Comparison of ENCODE assay signal across 9 cellular contexts in the genomic region with DNA sequence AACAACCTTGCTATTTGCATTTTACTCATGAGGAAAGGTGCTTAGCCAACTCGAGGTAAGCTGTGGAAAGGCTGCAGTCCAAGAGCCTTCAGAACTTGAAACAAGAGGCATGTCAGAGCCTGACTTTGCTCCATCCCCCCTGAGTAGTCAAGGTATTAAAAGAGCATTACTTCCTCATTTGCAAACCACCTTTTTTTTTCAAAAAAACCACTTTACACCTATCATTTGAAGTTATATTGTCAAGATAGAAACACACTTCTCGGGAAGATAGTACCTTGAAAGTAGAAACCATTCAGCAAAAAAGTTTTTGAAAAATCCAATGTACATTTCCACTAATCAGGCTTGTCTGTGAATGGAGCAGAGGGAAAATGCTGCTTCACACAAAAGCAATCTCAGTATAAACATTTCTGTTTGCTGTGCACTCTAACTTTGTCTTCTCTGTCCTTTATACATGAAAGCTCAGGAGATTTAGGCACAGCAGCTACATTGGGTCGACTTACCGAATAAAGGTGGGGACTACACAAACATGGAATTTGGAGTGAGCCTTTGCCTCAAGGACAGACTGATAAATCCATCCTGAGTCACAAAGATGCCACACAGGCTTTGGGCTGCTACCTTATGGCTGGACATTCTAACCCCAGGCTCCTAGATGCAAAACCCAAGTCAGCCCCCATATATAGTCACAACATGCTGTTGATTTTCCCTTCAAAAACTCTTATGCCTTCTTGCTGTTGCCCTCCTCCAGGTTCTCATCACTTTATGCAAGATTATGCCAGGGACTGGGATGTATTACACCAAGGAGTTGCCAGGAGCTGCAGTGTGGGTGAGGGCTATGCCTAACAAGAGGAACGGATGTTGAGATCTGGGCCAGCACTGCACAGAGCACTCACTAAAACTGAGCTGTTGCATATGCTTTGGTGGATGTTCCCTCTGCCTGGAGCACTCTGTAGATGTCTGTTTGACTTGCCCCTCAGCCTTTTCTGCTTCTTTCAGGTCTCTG. TPM values are rescaled to one million over a fixed set of nuclear protein-coding genes. Genes with fewer than 3 reads are reported as not detected.
DNase-seq lines count a peak whose midpoint lies in the region; ATAC-seq and TF ChIP-seq lines count a peak whose summit lies in the region.
"Had no signal": no experiment of that assay in that cellular context is flagged by ENCODE, and none has a peak within 500 bp of the region (broad histone marks: within the 10 kb centered on the region; RNA-seq: fewer than 3 reads in every experiment).

No MANE protein-coding gene starts in this region.

- peak; percentile 57 for ATAC-seq in HG03139 (IDR thresholded peaks at IDR 0.05; ENCODE audit: unreplicated experiment)
- ATAC-seq in upper lobe of right lung, result peak; percentile 67

- intact Hi-C loops in mammary epithelial cell (cut with micrococcal nuclease) (no loop called here), upper lobe of right lung (cut with DNase I) (no loop called here)

- no peak overlapping the region for H3K9ac ChIP-seq in mammary epithelial cell (ENCODE audit: insufficient read depth, low read length)

- H3K36me3 ChIP-seq in mammary epithelial cell (ENCODE audit: insufficient read depth, low read length) (no peaks in the 10 kb centered on the region), upper lobe of right lung (no peaks in the 10 kb centered on the region)
- H3K36me3 ChIP-seq: thoracic aorta had no signal

- peaks cover 94% of the 10 kb centered on the region for H3K4me1 Mint-ChIP-seq in activated naive CD4-positive, alpha-beta T cell treated with anti-CD3 and anti-CD28 coated beads, Interleukin-2, amount 10 ng/mL, durations not matched to agents 7 days and 5 days

- DNase-seq in activated naive CD4-positive, alpha-beta T cell treated with anti-CD3 and anti-CD28 coated beads, Interleukin-2, amount 10 ng/mL, durations not matched to agents 7 days and 5 days, result peak; percentile 56
- DNase-seq in activated naive CD4-positive, alpha-beta T cell treated with Interleukin-2 at 50 U/mL for 16 hours, result no peak
- DNase-seq in mammary epithelial cell, result peak; percentile 70
- DNase-seq in upper lobe of right lung, result no peak
- no peak for DNase-seq in SKM-1 (lab: John Stamatoyannopoulos, UW; ENCODE audit: unreplicated experiment)
- no peak for DNase-seq in ureter (ENCODE audit: low spot score)
- DNase-seq in GM19240 (ENCODE audit: insufficient read length, low spot score), result no peak

- in situ Hi-C loops in mammary epithelial cell (cut with MboI; ENCODE audit: low sequenced_read_pairs in 2 of 2), result no loop called here

- peak overlapping the region; percentile 65 for H2AFZ ChIP-seq in mammary epithelial cell (ENCODE audit: low read depth, low read length)

- no peaks in the 10 kb centered on the region for H3K9me3 ChIP-seq in mammary epithelial cell (replicated peaks; ENCODE audit: insufficient read depth, low read length)
- H3K9me3 ChIP-seq in upper lobe of right lung, result no peaks in the 10 kb centered on the region
- H3K9me3 ChIP-seq: thoracic aorta had no signal

- no peaks in the 10 kb centered on the region for H4K20me1 ChIP-seq in mammary epithelial cell (ENCODE audit: insufficient read depth, low read length)

- H3K4me2 ChIP-seq in mammary epithelial cell (ENCODE audit: insufficient read depth, low read depth, low read length), result peak overlapping the region; percentile 81

- H3K4me3 ChIP-seq in mammary epithelial cell (replicated peaks in 1 of 3; ENCODE audit: insufficient read depth in 1 of 3, low read depth in 2 of 3, low read length in 3 of 3), result peak overlapping the region in 1 of 3 experiments; percentile 38
- peak overlapping the region; percentile 2 for H3K4me3 ChIP-seq in upper lobe of right lung
- H3K4me3 ChIP-seq: thoracic aorta had no signal

- H3K4me1 ChIP-seq in mammary epithelial cell (ENCODE audit: insufficient read depth, low read length) (peaks cover 58% of the 10 kb centered on the region), upper lobe of right lung (peaks cover 42% of the 10 kb centered on the region)

- TF ChIP-seq CTCF in mammary epithelial cell (conservative IDR thresholded peaks at IDR 0.05 in 1 of 2, IDR thresholded peaks at IDR 0.05 in 1 of 2; ENCODE audit: extremely low read depth in 1 of 2, insufficient read depth in 1 of 2, low read depth in 1 of 2, low read length in 2 of 2), result no peak
- TF ChIP-seq CTCF in upper lobe of right lung (IDR thresholded peaks at IDR 0.05), result no peak

- CTCF ChIA-PET in activated naive CD4-positive, alpha-beta T cell treated with anti-CD3 and anti-CD28 coated beads, Interleukin-2, amount 10 ng/mL, durations not matched to agents 7 days and 5 days (lab: Charles Lee), result interaction anchor here (0.8 to 2.3 kb wide), 7 partner anchors 8 to 68 kb away, joined by 3 to 9 read pairs (median 4); no protein-coding TSS in a partner anchor
- CTCF ChIA-PET in mammary epithelial cell (lab: Charles Lee; ENCODE audit: low non-redundant PET), result no interaction called here

- dilution Hi-C loops in mammary epithelial cell (cut with HindIII; ENCODE audit: low sequenced_read_pairs), result no loop called here

- peak overlapping the region; percentile 60 for H3K4me3 Mint-ChIP-seq in activated naive CD4-positive, alpha-beta T cell treated with anti-CD3 and anti-CD28 coated beads, Interleukin-2, amount 10 ng/mL, durations not matched to agents 7 days and 5 days

- no TSS peak for BruUV-seq in mammary epithelial cell (replicated peaks; lab: Mats Ljungman, UMichigan)

- peaks cover 4% of the 10 kb centered on the region for H3K9me3 Mint-ChIP-seq in activated naive CD4-positive, alpha-beta T cell treated with anti-CD3 and anti-CD28 coated beads, Interleukin-2, amount 10 ng/mL, durations not matched to agents 7 days and 5 days

- H3K36me3 Mint-ChIP-seq in activated naive CD4-positive, alpha-beta T cell treated with anti-CD3 and anti-CD28 coated beads, Interleukin-2, amount 10 ng/mL, durations not matched to agents 7 days and 5 days, result peaks cover 8% of the 10 kb centered on the region

- H3K27me3 Mint-ChIP-seq in activated naive CD4-positive, alpha-beta T cell treated with anti-CD3 and anti-CD28 coated beads, Interleukin-2, amount 10 ng/mL, durations not matched to agents 7 days and 5 days, result no peaks in the 10 kb centered on the region

- H3K27ac ChIP-seq in mammary epithelial cell (ENCODE audit: insufficient read depth, low read depth, low read length) (peak overlapping the region; percentile 23), upper lobe of right lung (peak overlapping the region; percentile 77)
- H3K27ac ChIP-seq: thoracic aorta had no signal

- no peaks in the 10 kb centered on the region for H3K27me3 ChIP-seq in mammary epithelial cell (ENCODE audit: insufficient read depth, low read length)
- no peaks in the 10 kb centered on the region for H3K27me3 ChIP-seq in upper lobe of right lung

- H3K79me2 ChIP-seq in mammary epithelial cell (ENCODE audit: insufficient read depth, low read length), result no peaks in the 10 kb centered on the region

- H3K27ac Mint-ChIP-seq in activated naive CD4-positive, alpha-beta T cell treated with anti-CD3 and anti-CD28 coated beads, Interleukin-2, amount 10 ng/mL, durations not matched to agents 7 days and 5 days, result peak overlapping the region; percentile 96

- 42% methylated on average over 5 of the region's 5 CpGs for WGBS in mammary epithelial cell (ENCODE audit: low coverage, missing lambda C conversion rate)

RNA-seq across cellular contexts. Expression of a gene that starts 41.4 kb away (rescaled TPM):
- 10 to 100 TPM; 32.0 to 32.2 TPM for total RNA-seq in mammary epithelial cell
- 19.9 TPM for polyA plus RNA-seq in mammary epithelial cell
- 35.2 TPM for polyA minus RNA-seq in mammary epithelial cell
- 83.0 TPM for total RNA-seq in upper lobe of right lung
- 99.1 TPM for total RNA-seq in ureter

Comparison
In these comparisons a context has a peak if more than half of its experiments do, and no peak if none do; other contexts are left out.
1. DNase-seq: peak in activated naive CD4-positive, alpha-beta T cell treated with anti-CD3 and anti-CD28 coated beads, Interleukin-2, amount 10 ng/mL, durations not matched to agents 7 days and 5 days (single experiment) and mammary epithelial cell (single experiment); none in activated naive CD4-positive, alpha-beta T cell treated with Interleukin-2 at 50 U/mL for 16 hours (single experiment), upper lobe of right lung (single experiment), SKM-1 (single experiment), ureter (single experiment) and GM19240 (single experiment).